24 cellular contexts compared by ENCODE assay signal in genomic region chr1:183460596-183460995, GRCh38. TPM values are rescaled to one million over a fixed set of nuclear protein-coding genes. Genes with fewer than 3 reads are reported as not detected.
"Had no signal": no experiment of that assay in that cellular context is flagged by ENCODE, and none has a peak within 500 bp of the region (broad histone marks: within the 10 kb centered on the region; RNA-seq: fewer than 3 reads in every experiment).

No MANE protein-coding gene starts in this region.

- H3K4me1 Mint-ChIP-seq: immature natural killer cell; nephron progenitor cell; stimulated activated naive CD8-positive, alpha-beta T cell treated with anti-CD3 and anti-CD28 coated beads, Interleukin-15, amount 100 ng/mL, for 72 hours had no signal

- H3K36me3 Mint-ChIP-seq: immature natural killer cell; naive thymus-derived CD4-positive, alpha-beta T cell; stimulated activated naive B cell treated with anti-CD40 and anti-IgM and Interleukin-4, amounts not matched to agents 10 μg/mL and 1 μg/mL and 100 μg/mL, for 72 hours had no signal

- H3K27me3 ChIP-seq: gastroesophageal sphincter, testis, tibial nerve had no signal

- H3K9me3 Mint-ChIP-seq: immature natural killer cell; nephron progenitor cell; stimulated activated naive B cell treated with anti-CD40 and anti-IgM and Interleukin-4, amounts not matched to agents 10 μg/mL and 1 μg/mL and 100 μg/mL, for 72 hours; stimulated activated naive CD8-positive, alpha-beta T cell treated with anti-CD3 and anti-CD28 coated beads, Interleukin-15, amount 100 ng/mL, for 72 hours had no signal

- H3K4me3 ChIP-seq: coronary artery, dorsolateral prefrontal cortex, esophagus muscularis mucosa, gastroesophageal sphincter, left ventricle myocardium inferior, lung, psoas muscle, spleen, testis, tibial nerve had no signal

- ATAC-seq: gastroesophageal sphincter; psoas muscle; sciatic nerve; stimulated activated naive B cell treated with anti-CD40 and anti-IgM and Interleukin-4, amounts not matched to agents 10 μg/mL and 1 μg/mL and 100 μg/mL, for 72 hours; stimulated activated naive CD8-positive, alpha-beta T cell treated with anti-CD3 and anti-CD28 coated beads, Interleukin-15, amount 100 ng/mL, for 72 hours had no signal

- H3K4me3 Mint-ChIP-seq: immature natural killer cell; naive thymus-derived CD4-positive, alpha-beta T cell; nephron progenitor cell; stimulated activated naive B cell treated with anti-CD40 and anti-IgM and Interleukin-4, amounts not matched to agents 10 μg/mL and 1 μg/mL and 100 μg/mL, for 72 hours; stimulated activated naive CD8-positive, alpha-beta T cell treated with anti-CD3 and anti-CD28 coated beads, Interleukin-15, amount 100 ng/mL, for 72 hours had no signal

- H3K4me1 ChIP-seq: gastroesophageal sphincter, left ventricle myocardium inferior, psoas muscle, testis, tibial nerve had no signal

- DNase-seq: dorsolateral prefrontal cortex; effector CD8-positive, alpha-beta T cell; foreskin fibroblast; glutamatergic neuron; immature natural killer cell; left ventricle myocardium inferior; mesenchymal stem cell; naive thymus-derived CD4-positive, alpha-beta T cell; nephron progenitor cell; psoas muscle; retina; spleen; stimulated activated CD4-positive, alpha-beta T cell treated with anti-CD3 and anti-CD28 coated beads, Interleukin-15, amount 100 ng/mL, for 24 hours; stimulated activated CD4-positive, alpha-beta T cell treated with anti-CD3 and anti-CD28 coated beads, Interleukin-1b, Interleukin-23, amount 100 ng/mL, for 48 hours; stimulated activated CD4-positive, alpha-beta T cell treated with anti-CD3 and anti-CD28 coated beads, Interleukin-4, amount 100 ng/mL, for 4 hours; stimulated activated naive B cell treated with anti-CD40 and anti-IgM and Interleukin-4, amounts not matched to agents 10 μg/mL and 1 μg/mL and 100 μg/mL, for 72 hours; stimulated activated naive CD8-positive, alpha-beta T cell treated with anti-CD3 and anti-CD28 coated beads, Interleukin-15, amount 100 ng/mL, for 72 hours; testis had no signal

- H3K36me3 ChIP-seq: esophagus muscularis mucosa, gastroesophageal sphincter, left ventricle myocardium inferior, spleen, tibial nerve had no signal

- H3K9me3 ChIP-seq: esophagus muscularis mucosa, gastroesophageal sphincter, left ventricle myocardium inferior, psoas muscle, spleen, testis, tibial nerve had no signal

- H3K27ac Mint-ChIP-seq: immature natural killer cell; naive thymus-derived CD4-positive, alpha-beta T cell; nephron progenitor cell; stimulated activated naive B cell treated with anti-CD40 and anti-IgM and Interleukin-4, amounts not matched to agents 10 μg/mL and 1 μg/mL and 100 μg/mL, for 72 hours; stimulated activated naive CD8-positive, alpha-beta T cell treated with anti-CD3 and anti-CD28 coated beads, Interleukin-15, amount 100 ng/mL, for 72 hours had no signal

- H3K27ac ChIP-seq: coronary artery, dorsolateral prefrontal cortex, esophagus muscularis mucosa, gastroesophageal sphincter, left ventricle myocardium inferior, psoas muscle, testis, tibial nerve had no signal

RNA-seq across cellular contexts. Expression of gene NMNAT2, which starts 42.4 kb away (rescaled TPM):
- polyA plus RNA-seq: immature natural killer cell; naive thymus-derived CD4-positive, alpha-beta T cell had no signal
